9 cellular contexts compared by ENCODE assay signal in genomic region chr19:39372047-39372802, GRCh38. TPM values are rescaled to one million over a fixed set of nuclear protein-coding genes. Genes with fewer than 3 reads are reported as not detected.
DNase-seq lines count a peak whose midpoint lies in the region; ATAC-seq and TF ChIP-seq lines count a peak whose summit lies in the region.
"Had no signal": no experiment of that assay in that cellular context is flagged by ENCODE, and none has a peak within 500 bp of the region (broad histone marks: within the 10 kb centered on the region; RNA-seq: fewer than 3 reads in every experiment).

No MANE protein-coding gene starts in this region.

- peaks cover 36% of the 10 kb centered on the region for H3K36me3 ChIP-seq in BJ (ENCODE audit: control insufficient read depth, insufficient read depth, low read length)
- H3K36me3 ChIP-seq in BE2C = peaks cover 63% of the 10 kb centered on the region

- intact Hi-C loops in posterior vena cava (cut with DNase I) = no loop called here

- TF ChIP-seq CTCF in BJ (IDR thresholded peaks at IDR 0.05; ENCODE audit: insufficient read depth, low read depth, low read length) (no peak), BE2C (IDR thresholded peaks at IDR 0.05; ENCODE audit: low read depth, low read length) (no peak)

- CTCF ChIA-PET in BJ (lab: Yijun Ruan, JAX) = interaction anchor here (1.0 to 1.3 kb wide), 3 partner anchors 9 to 40 kb away, joined by 3 to 4 read pairs (median 3); no protein-coding TSS in a partner anchor

- no peak for ATAC-seq in activated T-helper 17 cell treated with anti-CD3 and anti-CD28 coated beads, Interleukin-2, amount 50 U/mL, for 72 hours (replicated peaks)
- ATAC-seq in HG02571 (IDR thresholded peaks at IDR 0.05; ENCODE audit: unreplicated experiment) (no peak), GM19467 (IDR thresholded peaks at IDR 0.05; ENCODE audit: unreplicated experiment) (no peak)

- peak; percentile 89 for DNase-seq in BJ (ENCODE audit: low read depth)
- DNase-seq in glomerular endothelial cell (ENCODE audit: extremely low read depth, low read depth, low spot score) = peak; percentile 34
- peak; percentile 95 for DNase-seq in posterior vena cava (ENCODE audit: low spot score)
- no peak for DNase-seq in ecto neural progenitor cell (ENCODE audit: low spot score)
- no peak for DNase-seq in BE2C
- DNase-seq: cerebellar nuclear complex had no signal

- peaks cover 92% of the 10 kb centered on the region for H3K36me3 Mint-ChIP-seq in activated T-helper 17 cell treated with anti-CD3 and anti-CD28 coated beads, Interleukin-2, amount 50 U/mL, for 72 hours (ENCODE audit: low read depth)

- H3K9me3 Mint-ChIP-seq in activated T-helper 17 cell treated with anti-CD3 and anti-CD28 coated beads, Interleukin-2, amount 50 U/mL, for 72 hours = no peaks in the 10 kb centered on the region

- peak overlapping the region; percentile 11 for H3K27ac Mint-ChIP-seq in activated T-helper 17 cell treated with anti-CD3 and anti-CD28 coated beads, Interleukin-2, amount 50 U/mL, for 72 hours

- peaks cover 5% of the 10 kb centered on the region for H3K4me1 Mint-ChIP-seq in activated T-helper 17 cell treated with anti-CD3 and anti-CD28 coated beads, Interleukin-2, amount 50 U/mL, for 72 hours

- H3K4me1 ChIP-seq in BE2C = no peaks in the 10 kb centered on the region

- H3K27me3 Mint-ChIP-seq in activated T-helper 17 cell treated with anti-CD3 and anti-CD28 coated beads, Interleukin-2, amount 50 U/mL, for 72 hours = no peaks in the 10 kb centered on the region

- H3K27me3 ChIP-seq in BJ (ENCODE audit: control insufficient read depth, insufficient read depth, low read length) = no peaks in the 10 kb centered on the region
- H3K27me3 ChIP-seq in BE2C = no peaks in the 10 kb centered on the region

- POLR2A ChIA-PET in BJ (lab: Charles Lee) = interaction anchor here (0.6 to 0.9 kb wide), 2 partner anchors 9 to 36 kb away, joined by 3 read pairs; no protein-coding TSS in a partner anchor

- H3K9me3 ChIP-seq in BE2C = no peaks in the 10 kb centered on the region

- no peak overlapping the region for H3K4me3 Mint-ChIP-seq in activated T-helper 17 cell treated with anti-CD3 and anti-CD28 coated beads, Interleukin-2, amount 50 U/mL, for 72 hours

- no peak overlapping the region for H3K4me3 ChIP-seq in BJ (ENCODE audit: low read depth, low read length)
- H3K4me3 ChIP-seq in BE2C (ENCODE audit: low read depth, low read length) = no peak overlapping the region

RNA-seq across cellular contexts. Expression of gene PAF1, which starts 18.7 kb away (rescaled TPM):
- 50.2 and 51.8 TPM in 2 replicates for polyA plus RNA-seq in BJ (2011; rRNA removed)
- 30.1 and 41.0 TPM in 2 replicates for polyA minus RNA-seq in BJ (2011; rRNA and poly(A)+ RNA removed)
- total RNA-seq in activated T-helper 17 cell treated with anti-CD3 and anti-CD28 coated beads, Interleukin-2, amount 50 U/mL, for 72 hours = 10 to 100 TPM; 46.6 to 58.6 TPM
- total RNA-seq in glomerular endothelial cell = 27.4 and 32.1 TPM in 2 replicates
- 10 to 100 TPM; 26.0 to 28.5 TPM for total RNA-seq in posterior vena cava
- polyA plus RNA-seq in BE2C (2012; ENCODE audit: insufficient read depth, insufficient read length, low read depth) = 130 TPM

RNA-seq across cellular contexts. Expression of gene MED29, which starts 19.0 kb away (rescaled TPM):
- 28.5 and 36.6 TPM in 2 replicates for polyA plus RNA-seq in BJ (2011; rRNA removed)
- 19.2 and 30.1 TPM in 2 replicates for polyA minus RNA-seq in BJ (2011; rRNA and poly(A)+ RNA removed)
- total RNA-seq in activated T-helper 17 cell treated with anti-CD3 and anti-CD28 coated beads, Interleukin-2, amount 50 U/mL, for 72 hours = 10 to 100 TPM; 24.6 to 27.7 TPM
- total RNA-seq in glomerular endothelial cell = 25.1 and 29.5 TPM in 2 replicates
- total RNA-seq in posterior vena cava = 10 to 100 TPM; 32.7 to 33.3 TPM
- 101 TPM for polyA plus RNA-seq in BE2C (2012; ENCODE audit: insufficient read depth, insufficient read length, low read depth)

RNA-seq across cellular contexts. Expression of gene SAMD4B, which starts 30.0 kb away (rescaled TPM):
- 45.7 and 75.7 TPM in 2 replicates for polyA plus RNA-seq in BJ (2011; rRNA removed)
- 47.3 and 55.8 TPM in 2 replicates for polyA minus RNA-seq in BJ (2011; rRNA and poly(A)+ RNA removed)
- 10 to 100 TPM; 52.8 to 75.1 TPM for total RNA-seq in activated T-helper 17 cell treated with anti-CD3 and anti-CD28 coated beads, Interleukin-2, amount 50 U/mL, for 72 hours
- total RNA-seq in glomerular endothelial cell (61.2 and 89.1 TPM in 2 replicates), posterior vena cava (100 to 1,000 TPM in 1 of 2 donors, 10 to 100 TPM in 1; 74.5 to 119 TPM)
- 169 TPM for polyA plus RNA-seq in BE2C (2012; ENCODE audit: insufficient read depth, insufficient read length, low read depth)

RNA-seq across cellular contexts. Expression of gene ZFP36, which starts 34.4 kb away (rescaled TPM):
- polyA plus RNA-seq in BJ (2011; rRNA removed) = 4.8 and 9.5 TPM in 2 replicates
- 5.1 and 11.0 TPM in 2 replicates for polyA minus RNA-seq in BJ (2011; rRNA and poly(A)+ RNA removed)
- 100 to 1,000 TPM in 1 of 2 donors, 10 to 100 TPM in 1; 67.4 to 265 TPM for total RNA-seq in activated T-helper 17 cell treated with anti-CD3 and anti-CD28 coated beads, Interleukin-2, amount 50 U/mL, for 72 hours
- total RNA-seq in glomerular endothelial cell = 6.5 and 21.6 TPM in 2 replicates
- total RNA-seq in posterior vena cava = 100 to 1,000 TPM; 258 to 509 TPM
- polyA plus RNA-seq in BE2C (2012; ENCODE audit: insufficient read depth, insufficient read length, low read depth) = 16.7 TPM

RNA-seq across cellular contexts. Expression of gene GMFG, which starts 36.4 kb away (rescaled TPM):
- polyA plus RNA-seq in BJ (2011; rRNA removed) = 0.50 and 0.56 TPM in 2 replicates
- not detected in 2 replicates for polyA minus RNA-seq in BJ (2011; rRNA and poly(A)+ RNA removed)
- 100 to 1,000 TPM; 330 to 351 TPM for total RNA-seq in activated T-helper 17 cell treated with anti-CD3 and anti-CD28 coated beads, Interleukin-2, amount 50 U/mL, for 72 hours
- total RNA-seq in glomerular endothelial cell (92.9 and 104 TPM in 2 replicates), posterior vena cava (10 to 100 TPM; 35.0 to 48.4 TPM)
- polyA plus RNA-seq in BE2C (2012; ENCODE audit: insufficient read depth, insufficient read length, low read depth) = not detected

Comparison
In these comparisons a context has a peak if more than half of its experiments do, and no peak if none do; other contexts are left out.
1. DNase-seq: peak in BJ (single experiment), glomerular endothelial cell (single experiment) and posterior vena cava (single experiment); none in ecto neural progenitor cell (single experiment) and BE2C (single experiment).